Comparison of ENCODE assay signal across 1 cellular context in the genomic region with DNA sequence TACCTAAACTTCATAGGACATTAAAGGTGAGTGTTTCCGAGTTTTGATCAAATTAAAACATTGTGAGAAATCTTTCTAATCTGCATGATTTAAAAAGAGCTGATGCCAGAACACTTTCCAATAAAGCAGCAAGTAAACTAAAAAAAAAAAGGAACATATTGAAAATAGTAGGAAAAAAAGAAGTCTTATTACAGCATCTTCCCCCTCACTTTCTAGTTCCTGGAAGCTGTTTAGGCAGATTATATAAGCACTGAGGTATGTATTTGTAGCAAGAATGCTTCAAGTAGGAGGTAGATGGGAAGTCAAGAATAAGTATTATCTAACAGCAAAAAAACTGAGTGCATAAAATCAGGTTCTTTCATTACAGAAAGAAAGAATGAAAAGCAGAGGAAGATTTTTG.
TF ChIP-seq lines count a peak whose summit lies in the region.

No MANE protein-coding gene starts in this region.

TF ChIP-seq in IMR-90, 13 proteins besides CTCF, POLR2A, EP300 and RAD21:
- no peak for TF ChIP-seq CEBPB (IDR thresholded peaks at IDR 0.05; ENCODE audit: low read depth, low read length)
- TF ChIP-seq, protein P1, sequence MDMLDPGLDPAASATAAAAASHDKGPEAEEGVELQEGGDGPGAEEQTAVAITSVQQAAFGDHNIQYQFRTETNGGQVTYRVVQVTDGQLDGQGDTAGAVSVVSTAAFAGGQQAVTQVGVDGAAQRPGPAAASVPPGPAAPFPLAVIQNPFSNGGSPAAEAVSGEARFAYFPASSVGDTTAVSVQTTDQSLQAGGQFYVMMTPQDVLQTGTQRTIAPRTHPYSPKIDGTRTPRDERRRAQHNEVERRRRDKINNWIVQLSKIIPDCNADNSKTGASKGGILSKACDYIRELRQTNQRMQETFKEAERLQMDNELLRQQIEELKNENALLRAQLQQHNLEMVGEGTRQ (IDR thresholded peaks at IDR 0.05; ENCODE audit: low read depth, low read length), result no peak
- TF ChIP-seq BHLHE40 (IDR thresholded peaks at IDR 0.05; ENCODE audit: low read depth, low read length), result no peak
- TF ChIP-seq CHD1 (IDR thresholded peaks at IDR 0.05; ENCODE audit: low read depth, low read length), result no peak
- TF ChIP-seq RFX5 (IDR thresholded peaks at IDR 0.05; ENCODE audit: low read depth, low read length), result no peak
- TF ChIP-seq SMC3 (IDR thresholded peaks at IDR 0.05; ENCODE audit: low read depth, low read length), result no peak
TF ChIP-seq in IMR-90: peak in this region for 0.
